ENCODE assay signal across 20 cellular contexts in genomic region chr6:15326072-15326614, GRCh38.
A peak's percentile ranks its signal among the peaks of the same experiment; 100 is the strongest.
DNase-seq lines count a peak whose midpoint lies in the region; ATAC-seq and TF ChIP-seq lines count a peak whose summit lies in the region.
"Had no signal": no experiment of that assay in that cellular context is flagged by ENCODE, and none has a peak within 500 bp of the region (broad histone marks: within the 10 kb centered on the region; RNA-seq: fewer than 3 reads in every experiment).

No MANE protein-coding gene starts in this region.

- no peak overlapping the region for H3K4me3 ChIP-seq in MG63
- H3K4me3 ChIP-seq: suprapubic skin had no signal

- H3K9me3 ChIP-seq in MG63 = no peaks in the 10 kb centered on the region
- H3K9me3 ChIP-seq: suprapubic skin had no signal

- H3K27me3 ChIP-seq in MG63 = no peaks in the 10 kb centered on the region
- H3K27me3 ChIP-seq: suprapubic skin had no signal

- TF ChIP-seq CTCF in type B pancreatic cell (conservative IDR thresholded peaks at IDR 0.05) = no peak

- no peaks in the 10 kb centered on the region for H3K36me3 ChIP-seq in MG63
- H3K36me3 ChIP-seq: suprapubic skin, WERI-Rb-1 had no signal

- H3K27me3 Mint-ChIP-seq in activated naive CD4-positive, alpha-beta T cell treated with anti-CD3 and anti-CD28 coated beads for 36 hours (ENCODE audit: low read depth) = no peaks in the 10 kb centered on the region
- no peaks in the 10 kb centered on the region for H3K27me3 Mint-ChIP-seq in activated naive CD8-positive, alpha-beta T cell treated with anti-CD3 and anti-CD28 coated beads, Interleukin-2, amount 50 U/mL, for 24 hours
- H3K27me3 Mint-ChIP-seq in type B pancreatic cell = no peaks in the 10 kb centered on the region
- H3K27me3 Mint-ChIP-seq: CD4-positive, alpha-beta memory T cell had no signal

- ATAC-seq in activated naive CD8-positive, alpha-beta T cell treated with anti-CD3 and anti-CD28 coated beads, Interleukin-2, amount 50 U/mL, for 24 hours = no peak
- ATAC-seq in stimulated activated effector memory CD8-positive, alpha-beta T cell treated with anti-CD3 and anti-CD28 coated beads, Interleukin-12 subunit alpha, Interleukin-12 subunit beta, amount 100 ng/mL, for 72 hours = peak; percentile 51
- ATAC-seq: left ventricle myocardium superior, Panc1 had no signal

- intact Hi-C loops in activated naive CD4-positive, alpha-beta T cell treated with anti-CD3 and anti-CD28 coated beads for 36 hours (cut with micrococcal nuclease) = loop anchor here (2.0 to 10.0 kb wide), 5 partner anchors 25 to 809 kb away; no protein-coding TSS in a partner anchor

- peak overlapping the region; percentile 85 for H3K27ac Mint-ChIP-seq in activated naive CD4-positive, alpha-beta T cell treated with anti-CD3 and anti-CD28 coated beads for 36 hours
- peak overlapping the region; percentile 59 for H3K27ac Mint-ChIP-seq in activated naive CD8-positive, alpha-beta T cell treated with anti-CD3 and anti-CD28 coated beads, Interleukin-2, amount 50 U/mL, for 24 hours
- peak overlapping the region; percentile 82 for H3K27ac Mint-ChIP-seq in stimulated activated effector memory CD8-positive, alpha-beta T cell treated with anti-CD3 and anti-CD28 coated beads, Interleukin-12 subunit alpha, Interleukin-12 subunit beta, amount 100 ng/mL, for 72 hours
- no peak overlapping the region for H3K27ac Mint-ChIP-seq in type B pancreatic cell

- H3K36me3 Mint-ChIP-seq in activated naive CD4-positive, alpha-beta T cell treated with anti-CD3 and anti-CD28 coated beads for 36 hours (ENCODE audit: low read depth) = peaks cover 15% of the 10 kb centered on the region
- peaks cover 23% of the 10 kb centered on the region for H3K36me3 Mint-ChIP-seq in activated naive CD8-positive, alpha-beta T cell treated with anti-CD3 and anti-CD28 coated beads, Interleukin-2, amount 50 U/mL, for 24 hours (ENCODE audit: low read depth)
- peaks cover 20% of the 10 kb centered on the region for H3K36me3 Mint-ChIP-seq in stimulated activated effector memory CD8-positive, alpha-beta T cell treated with anti-CD3 and anti-CD28 coated beads, Interleukin-12 subunit alpha, Interleukin-12 subunit beta, amount 100 ng/mL, for 72 hours
- H3K36me3 Mint-ChIP-seq in type B pancreatic cell = peaks cover 4% of the 10 kb centered on the region

- CTCF ChIA-PET in activated naive CD4-positive, alpha-beta T cell treated with anti-CD3 and anti-CD28 coated beads for 36 hours (lab: Charles Lee) = interaction anchor here (0.9 to 1.6 kb wide), 5 partner anchors 8 to 119 kb away, joined by 4 to 6 read pairs (median 5); no protein-coding TSS in a partner anchor

- H3K9me3 Mint-ChIP-seq in activated naive CD4-positive, alpha-beta T cell treated with anti-CD3 and anti-CD28 coated beads for 36 hours = no peaks in the 10 kb centered on the region
- H3K9me3 Mint-ChIP-seq in activated naive CD8-positive, alpha-beta T cell treated with anti-CD3 and anti-CD28 coated beads, Interleukin-2, amount 50 U/mL, for 24 hours = no peaks in the 10 kb centered on the region
- no peaks in the 10 kb centered on the region for H3K9me3 Mint-ChIP-seq in stimulated activated effector memory CD8-positive, alpha-beta T cell treated with anti-CD3 and anti-CD28 coated beads, Interleukin-12 subunit alpha, Interleukin-12 subunit beta, amount 100 ng/mL, for 72 hours
- no peaks in the 10 kb centered on the region for H3K9me3 Mint-ChIP-seq in type B pancreatic cell
- H3K9me3 Mint-ChIP-seq: CD4-positive, alpha-beta memory T cell had no signal

- H3K4me3 Mint-ChIP-seq in activated naive CD4-positive, alpha-beta T cell treated with anti-CD3 and anti-CD28 coated beads for 36 hours = no peak overlapping the region
- H3K4me3 Mint-ChIP-seq in activated naive CD8-positive, alpha-beta T cell treated with anti-CD3 and anti-CD28 coated beads, Interleukin-2, amount 50 U/mL, for 24 hours = no peak overlapping the region
- H3K4me3 Mint-ChIP-seq in stimulated activated effector memory CD8-positive, alpha-beta T cell treated with anti-CD3 and anti-CD28 coated beads, Interleukin-12 subunit alpha, Interleukin-12 subunit beta, amount 100 ng/mL, for 72 hours = no peak overlapping the region
- H3K4me3 Mint-ChIP-seq in type B pancreatic cell = no peak overlapping the region

- H3K4me1 Mint-ChIP-seq in activated naive CD4-positive, alpha-beta T cell treated with anti-CD3 and anti-CD28 coated beads for 36 hours (ENCODE audit: low read depth) = peaks cover 90% of the 10 kb centered on the region
- H3K4me1 Mint-ChIP-seq in activated naive CD8-positive, alpha-beta T cell treated with anti-CD3 and anti-CD28 coated beads, Interleukin-2, amount 50 U/mL, for 24 hours = peaks cover 94% of the 10 kb centered on the region
- H3K4me1 Mint-ChIP-seq in stimulated activated effector memory CD8-positive, alpha-beta T cell treated with anti-CD3 and anti-CD28 coated beads, Interleukin-12 subunit alpha, Interleukin-12 subunit beta, amount 100 ng/mL, for 72 hours = peaks cover 86% of the 10 kb centered on the region
- H3K4me1 Mint-ChIP-seq in type B pancreatic cell (ENCODE audit: unreplicated experiment) = peaks cover 71% of the 10 kb centered on the region

- no peak for DNase-seq in activated naive CD4-positive, alpha-beta T cell treated with anti-CD3 and anti-CD28 coated beads for 36 hours
- DNase-seq in activated naive CD4-positive, alpha-beta T cell (lab: John Stamatoyannopoulos, UW) = no peak
- DNase-seq in MG63 = peak; percentile 26
- no peak for DNase-seq in activated naive CD8-positive, alpha-beta T cell treated with anti-CD3 and anti-CD28 coated beads, Interleukin-2, amount 50 U/mL, for 24 hours
- DNase-seq in stimulated activated effector memory CD8-positive, alpha-beta T cell treated with anti-CD3 and anti-CD28 coated beads, Interleukin-12 subunit alpha, Interleukin-12 subunit beta, amount 100 ng/mL, for 72 hours (ENCODE audit: low spot score in 2 of 2) = no peak
- DNase-seq in effector CD4-positive, alpha-beta T cell = no peak
- no peak for DNase-seq in type B pancreatic cell (ENCODE audit: extremely low spot score, unreplicated experiment)
- DNase-seq in hepatic stellate cell (ENCODE audit: low spot score) = no peak
- DNase-seq: ACHN; activated gamma-delta T cell; effector memory CD4-positive, alpha-beta T cell; Kasumi-1; left ventricle myocardium superior; NCI-H69; occipital lobe; stimulated activated CD4-positive, alpha-beta T cell treated with anti-CD3 and anti-CD28 coated beads, Interleukin-4, amount 100 ng/mL, for 4 hours; WERI-Rb-1 had no signal
